37 cellular contexts compared by ENCODE assay signal in genomic region chr6:47423087-47423486, GRCh38.
"Had no signal": no experiment of that assay in that cellular context is flagged by ENCODE, and none has a peak within 500 bp of the region (broad histone marks: within the 10 kb centered on the region; RNA-seq: fewer than 3 reads in every experiment).

No MANE protein-coding gene starts in this region.

- H3K9me3 Mint-ChIP-seq: activated naive CD4-positive, alpha-beta T cell treated with anti-CD3 and anti-CD28 coated beads for 36 hours; activated naive CD4-positive, alpha-beta T cell treated with anti-CD3 and anti-CD28 coated beads, Interleukin-2, amount 50 U/mL, for 24 hours; activated T-cell treated with anti-CD3 and anti-CD28 coated beads, Interleukin-2, amount 50 U/mL, for 4 hours; central memory CD8-positive, alpha-beta T cell had no signal

- H3K36me3 ChIP-seq: adrenal gland, ascending aorta, brain microvascular endothelial cell, breast epithelium, cardiac muscle cell had no signal

- H3K27me3 ChIP-seq: adrenal gland, ascending aorta, body of pancreas, brain microvascular endothelial cell, breast epithelium, cardiac muscle cell had no signal

- H3K4me1 Mint-ChIP-seq: activated naive CD4-positive, alpha-beta T cell treated with anti-CD3 and anti-CD28 coated beads, Interleukin-2, amount 50 U/mL, for 24 hours; activated naive CD8-positive, alpha-beta T cell treated with anti-CD3 and anti-CD28 coated beads, Interleukin-2, amount 50 U/mL, for 24 hours; activated T-helper 17 cell treated with anti-CD3 and anti-CD28 coated beads, Interleukin-2, amount 50 U/mL, for 72 hours; brain; central memory CD8-positive, alpha-beta T cell had no signal

- H3K4me3 Mint-ChIP-seq: activated naive CD4-positive, alpha-beta T cell treated with anti-CD3 and anti-CD28 coated beads for 36 hours; activated naive CD4-positive, alpha-beta T cell treated with anti-CD3 and anti-CD28 coated beads, Interleukin-2, amount 10 ng/mL, durations not matched to agents 7 days and 5 days; activated naive CD4-positive, alpha-beta T cell treated with anti-CD3 and anti-CD28 coated beads, Interleukin-2, amount 50 U/mL, for 24 hours; activated naive CD8-positive, alpha-beta T cell; activated naive CD8-positive, alpha-beta T cell treated with anti-CD3 and anti-CD28 coated beads for 36 hours; activated naive CD8-positive, alpha-beta T cell treated with anti-CD3 and anti-CD28 coated beads, Interleukin-2, amount 10 ng/mL, durations not matched to agents 7 days and 5 days; activated naive CD8-positive, alpha-beta T cell treated with anti-CD3 and anti-CD28 coated beads, Interleukin-2, amount 50 U/mL, for 24 hours; activated T-cell treated with anti-CD3 and anti-CD28 coated beads, Interleukin-2, amount 50 U/mL, for 24 hours; activated T-cell treated with anti-CD3 and anti-CD28 coated beads, Interleukin-2, amount 50 U/mL, for 4 hours; activated T-cell treated with anti-CD3 and anti-CD28 coated beads, Interleukin-2, amount 50 U/mL, for 72 hours; activated T-helper 1 cell treated with anti-CD3 and anti-CD28 coated beads, Interleukin-12 subunit alpha, Interleukin-12 subunit beta, Interleukin-2, Interleukin-4 antibody, amounts not matched to agents 30 ng/mL and 10 ng/mL and 1 ng/mL, durations not matched to agents 14 hours and 24 hours and 36 hours; activated T-helper 17 cell treated with anti-CD3 and anti-CD28 coated beads, Interleukin-2, amount 50 U/mL, for 72 hours; brain; central memory CD8-positive, alpha-beta T cell had no signal

- H3K27ac ChIP-seq: adrenal gland, ascending aorta, body of pancreas, brain microvascular endothelial cell, breast epithelium, cardiac muscle cell had no signal

- ATAC-seq: activated naive CD4-positive, alpha-beta T cell treated with anti-CD3 and anti-CD28 coated beads, Interleukin-2, amount 50 U/mL, for 72 hours; activated naive CD8-positive, alpha-beta T cell treated with anti-CD3 and anti-CD28 coated beads, Interleukin-2, amount 50 U/mL, for 24 hours; activated T-cell treated with anti-CD3 and anti-CD28 coated beads, Interleukin-2, amount 50 U/mL, for 4 hours; activated T-cell treated with anti-CD3 and anti-CD28 coated beads, Interleukin-2, amount 50 U/mL, for 72 hours; activated T-helper 17 cell treated with anti-CD3 and anti-CD28 coated beads, Interleukin-2, amount 50 U/mL, for 72 hours; body of pancreas had no signal

- H3K9me3 ChIP-seq: adrenal gland, ascending aorta, body of pancreas, breast epithelium had no signal

- H3K4me1 ChIP-seq: adrenal gland, breast epithelium had no signal

- H3K36me3 Mint-ChIP-seq: activated naive CD4-positive, alpha-beta T cell treated with anti-CD3 and anti-CD28 coated beads, Interleukin-2, amount 10 ng/mL, durations not matched to agents 7 days and 5 days; activated naive CD4-positive, alpha-beta T cell treated with anti-CD3 and anti-CD28 coated beads, Interleukin-2, amount 50 U/mL, for 24 hours; activated naive CD8-positive, alpha-beta T cell treated with anti-CD3 and anti-CD28 coated beads for 36 hours; brain had no signal

- H3K27ac Mint-ChIP-seq: activated naive CD4-positive, alpha-beta T cell treated with anti-CD3 and anti-CD28 coated beads for 36 hours; activated naive CD4-positive, alpha-beta T cell treated with anti-CD3 and anti-CD28 coated beads, Interleukin-2, amount 10 ng/mL, durations not matched to agents 7 days and 5 days; activated naive CD4-positive, alpha-beta T cell treated with anti-CD3 and anti-CD28 coated beads, Interleukin-2, amount 50 U/mL, for 24 hours; activated naive CD4-positive, alpha-beta T cell treated with anti-CD3 and anti-CD28 coated beads, Interleukin-2, amount 50 U/mL, for 72 hours; activated naive CD8-positive, alpha-beta T cell; activated naive CD8-positive, alpha-beta T cell treated with anti-CD3 and anti-CD28 coated beads for 36 hours; activated naive CD8-positive, alpha-beta T cell treated with anti-CD3 and anti-CD28 coated beads, Interleukin-2, amount 10 ng/mL, durations not matched to agents 7 days and 5 days; activated naive CD8-positive, alpha-beta T cell treated with anti-CD3 and anti-CD28 coated beads, Interleukin-2, amount 50 U/mL, for 24 hours; activated T-cell treated with anti-CD3 and anti-CD28 coated beads, Interleukin-2, amount 50 U/mL, for 24 hours; activated T-cell treated with anti-CD3 and anti-CD28 coated beads, Interleukin-2, amount 50 U/mL, for 72 hours; activated T-helper 1 cell treated with anti-CD3 and anti-CD28 coated beads, Interleukin-12 subunit alpha, Interleukin-12 subunit beta, Interleukin-2, Interleukin-4 antibody, amounts not matched to agents 30 ng/mL and 10 ng/mL and 1 ng/mL, durations not matched to agents 14 hours and 24 hours and 36 hours; activated T-helper 17 cell treated with anti-CD3 and anti-CD28 coated beads, Interleukin-2, amount 50 U/mL, for 72 hours; activated T-helper 2 cell treated with anti-CD3 and anti-CD28 coated beads, Interferon-gamma antibody, Interleukin-2, Interleukin-4, amounts not matched to agents 10 μg/mL and 5 μg/mL and 100 μg/mL, durations not matched to agents 14 hours and 24 hours and 36 hours; brain had no signal

- DNase-seq: activated effector memory CD4-positive, alpha-beta T cell treated with anti-CD3 and anti-CD28 coated beads, Interleukin-2, amount 50 U/mL, for 16 hours; activated effector memory CD4-positive, alpha-beta T cell treated with Interleukin-2 at 50 U/mL for 16 hours; activated gamma-delta T cell; activated gamma-delta T cell treated with Interleukin-2 at 50 U/mL for 16 hours; activated naive CD4-positive, alpha-beta T cell; activated naive CD4-positive, alpha-beta T cell treated with anti-CD3 and anti-CD28 coated beads for 36 hours; activated naive CD4-positive, alpha-beta T cell treated with anti-CD3 and anti-CD28 coated beads, Interleukin-2, amount 10 ng/mL, durations not matched to agents 7 days and 5 days; activated naive CD4-positive, alpha-beta T cell treated with anti-CD3 and anti-CD28 coated beads, Interleukin-2, amount 50 U/mL, for 16 hours; activated naive CD4-positive, alpha-beta T cell treated with Interleukin-2 at 50 U/mL for 16 hours; activated naive CD8-positive, alpha-beta T cell treated with anti-CD3 and anti-CD28 coated beads for 36 hours; activated naive CD8-positive, alpha-beta T cell treated with anti-CD3 and anti-CD28 coated beads, Interleukin-2, amount 10 ng/mL, durations not matched to agents 7 days and 5 days; activated naive CD8-positive, alpha-beta T cell treated with anti-CD3 and anti-CD28 coated beads, Interleukin-2, amount 50 U/mL, for 24 hours; activated T-cell treated with anti-CD3 and anti-CD28 coated beads, Interleukin-2, amount 50 U/mL, for 24 hours; activated T-cell treated with anti-CD3 and anti-CD28 coated beads, Interleukin-2, amount 50 U/mL, for 4 hours; activated T-cell treated with anti-CD3 and anti-CD28 coated beads, Interleukin-2, amount 50 U/mL, for 48 hours; activated T-cell treated with anti-CD3 and anti-CD28 coated beads, Interleukin-2, amount 50 U/mL, for 72 hours; adrenal gland; amniotic stem cell; amygdala; anterior cingulate cortex; aorta; body of pancreas; brain microvascular endothelial cell; caudate nucleus; central memory CD4-positive, alpha-beta T cell; cerebellar nuclear complex had no signal

- H3K4me3 ChIP-seq: adrenal gland, ascending aorta, body of pancreas, breast epithelium, cardiac muscle cell had no signal

- H3K27me3 Mint-ChIP-seq: activated naive CD4-positive, alpha-beta T cell treated with anti-CD3 and anti-CD28 coated beads, Interleukin-2, amount 50 U/mL, for 24 hours; activated naive CD8-positive, alpha-beta T cell; activated naive CD8-positive, alpha-beta T cell treated with anti-CD3 and anti-CD28 coated beads for 36 hours; activated naive CD8-positive, alpha-beta T cell treated with anti-CD3 and anti-CD28 coated beads, Interleukin-2, amount 50 U/mL, for 24 hours; activated T-cell treated with anti-CD3 and anti-CD28 coated beads, Interleukin-2, amount 50 U/mL, for 24 hours; activated T-helper 17 cell treated with anti-CD3 and anti-CD28 coated beads, Interleukin-2, amount 50 U/mL, for 72 hours; brain; central memory CD8-positive, alpha-beta T cell had no signal
